2 cellular contexts compared by ENCODE assay signal in genomic region chr18:9165883-9166282, GRCh38. TPM values are rescaled to one million over a fixed set of nuclear protein-coding genes. Genes with fewer than 3 reads are reported as not detected.
DNase-seq lines count a peak whose midpoint lies in the region; ATAC-seq, FAIRE-seq and TF ChIP-seq lines count a peak whose summit lies in the region.
"Not testable (repeated sequence)": the region's sequence is repeated elsewhere in the genome, so short reads cannot be mapped to it uniquely, and the experiment has no call there.

No MANE protein-coding gene starts in this region.

- BruUV-seq in K562 (replicated peaks; lab: Mats Ljungman, UMichigan), result not testable (repeated sequence)

- H2AFZ ChIP-seq in K562 (ENCODE audit: low read depth, low read length), result not testable (repeated sequence)

- not testable (repeated sequence) for TF ChIP-seq POLR2A in K562 (conservative IDR thresholded peaks at IDR 0.05)

- H3K9ac ChIP-seq in K562 (ENCODE audit: insufficient read depth in 1 of 2, low read depth in 2 of 2, low read length in 2 of 2), result not testable (repeated sequence)

- not testable (repeated sequence) for H3K9me1 ChIP-seq in K562 (ENCODE audit: control insufficient read depth, insufficient read depth, low read length)

- H3K9me3 ChIP-seq in HEK293 (ENCODE audit: control insufficient read depth, insufficient read depth, low read depth, low read length), result not testable (repeated sequence)
- peaks cover 17% of the 10 kb centered on the region for H3K9me3 ChIP-seq in K562 (replicated peaks; ENCODE audit: control insufficient read depth, insufficient read depth, low read depth, low read length)

- CTCF ChIA-PET in HEK293 (lab: Yijun Ruan, JAX); K562 (lab: Yijun Ruan, JAX; ENCODE audit: low intra/inter-chr PET ratio): not testable (repeated sequence)

- not testable (repeated sequence) for H3K36me3 ChIP-seq in HEK293 (ENCODE audit: control insufficient read depth in 2 of 2, insufficient read depth in 1 of 2, low read length in 2 of 2); K562 (ENCODE audit: control insufficient read depth, insufficient read depth, low read length)

- TF ChIP-seq RAD21 in K562 (CRISPR knock-in tag; conservative IDR thresholded peaks at IDR 0.05 in 1 of 2, IDR thresholded peaks at IDR 0.05 in 1 of 2), result not testable (repeated sequence)

- DNase-seq in K562 (ENCODE audit: extremely low read depth in 1 of 4, low spot score in 3 of 4), result not testable (repeated sequence)

- not testable (repeated sequence) for TF ChIP-seq CTCF in HEK293 (tag by site-specific recombination; IDR thresholded peaks at IDR 0.05); K562 (IDR thresholded peaks at IDR 0.05 in 2 of 3, conservative IDR thresholded peaks at IDR 0.05 in 1 of 3; ENCODE audit: insufficient read depth in 2 of 3, low read depth in 1 of 3, low read length in 3 of 3)

- H3K79me2 ChIP-seq in K562 (ENCODE audit: control insufficient read depth, insufficient read depth, low read length), result peaks cover 43% of the 10 kb centered on the region

- H3K27ac ChIP-seq in HEK293 (ENCODE audit: extremely low read depth, low read depth, low read length); K562 (ENCODE audit: extremely low read depth, low read depth, low read length): not testable (repeated sequence)

- not testable (repeated sequence) for H3K4me3 ChIP-seq in HEK293 (ENCODE audit: low read depth, low read length); K562

- H4K20me1 ChIP-seq in K562 (replicated peaks; ENCODE audit: control insufficient read depth, insufficient read depth, low read length), result not testable (repeated sequence)

- in situ Hi-C loops in K562 (cut with MboI), result not testable (repeated sequence)

- POLR2A ChIA-PET in HEK293 (lab: Yijun Ruan, JAX); K562 (lab: Yijun Ruan, JAX): not testable (repeated sequence)

- not testable (repeated sequence) for H3K27me3 ChIP-seq in K562 (ENCODE audit: control insufficient read depth in 2 of 2, insufficient read depth in 2 of 2, low read length in 2 of 2)

- H3K4me2 ChIP-seq in K562 (ENCODE audit: insufficient read depth, low read length), result not testable (repeated sequence)

- intact Hi-C loops in K562 (cut with micrococcal nuclease), result not testable (repeated sequence)

- H3K4me1 ChIP-seq in HEK293 (ENCODE audit: control insufficient read depth, insufficient read depth, low read length); K562 (replicated peaks in 1 of 2; ENCODE audit: control insufficient read depth in 2 of 2, insufficient read depth in 2 of 2, low read length in 2 of 2): not testable (repeated sequence)

- not testable (repeated sequence) for FAIRE-seq in K562 (lab: Jason Lieb, UNC)

- 90% methylated on average over 3 of the region's 3 CpGs for WGBS in K562 (ENCODE audit: insufficient coverage, low coverage, missing lambda C conversion rate)

- TF ChIP-seq EP300 in K562 (IDR thresholded peaks at IDR 0.05; ENCODE audit: low read length), result not testable (repeated sequence)

- not testable (repeated sequence) for ATAC-seq in K562

TF ChIP-seq in HEK293, 187 proteins besides CTCF, POLR2A, EP300 and RAD21:
- TF ChIP-seq ZNF146 (tag by site-specific recombination; IDR thresholded peaks at IDR 0.05), result peak; percentile 53; the same call in 1 of the 2 replicates
TF ChIP-seq in HEK293: peak in this region for 1; not testable (repeated sequence) for 186.

TF ChIP-seq in K562, 482 proteins besides CTCF, POLR2A, EP300 and RAD21:
- TF ChIP-seq BCOR (IDR thresholded peaks at IDR 0.05) (peak; percentile 51), KDM1A (IDR thresholded peaks at IDR 0.05) (0 out of 4 replicates have a peak, but pooled peaks of 1 of the 2 experiments have one; percentile 27)

RNA-seq across cellular contexts. Expression of gene ANKRD12, which starts 29.3 kb away (rescaled TPM):
- total RNA-seq in K562 (2011; cell fraction: chromatin; rRNA removed; ENCODE audit: low replicate concordance), result 17.5 and 89.7 TPM in 2 replicates
- total RNA-seq in K562 (2011; cell fraction: nucleolus; rRNA removed), result 16.0 and 17.8 TPM in 2 replicates
- 20.1 and 30.6 TPM in 2 replicates for total RNA-seq in K562 (2011; cell fraction: nucleoplasm; rRNA removed)
- 15.9 and 24.7 TPM in 2 replicates for total RNA-seq in K562 (2014; rRNA removed)
- 23.6 and 29.9 TPM in 2 replicates for total RNA-seq in K562 (2014; rRNA removed; fragmentation: Illumina TruSeq; extraction: Trizol)
- 24.7 and 28.2 TPM in 2 replicates for total RNA-seq in K562 (2015; rRNA removed; fragmentation: Illumina TruSeq; extraction: Trizol)
- 24.2 and 25.4 TPM in 2 replicates for total RNA-seq in K562 (2021)
- polyA plus RNA-seq in K562 (2011; rRNA removed), result 10.7 and 11.8 TPM in 2 replicates
- 1.3 and 3.0 TPM in 2 replicates for polyA plus RNA-seq in K562 (2011; cell fraction: cytosol; rRNA removed)
- 18.0 and 18.6 TPM in 2 replicates for polyA plus RNA-seq in K562 (2011; cell fraction: nucleus; rRNA removed)
- polyA plus RNA-seq in K562 (2012), result 10.7 and 12.0 TPM in 2 replicates
- 9.5 and 16.0 TPM in 2 replicates for polyA plus RNA-seq in K562 (2014; fragmentation: Illumina TruSeq; extraction: Trizol)
- polyA plus RNA-seq in K562 (2014; fragmentation: Nextera tagmentation; extraction: Ambion mirVana), result 10 to 100 TPM; 12.3 to 15.7 TPM
- 5.8 and 6.6 TPM in 2 replicates for polyA plus RNA-seq in K562 (2014; rRNA removed)
- polyA minus RNA-seq in K562 (2011; rRNA and poly(A)+ RNA removed), result 88.7 and 115 TPM in 2 replicates
- 21.7 and 26.1 TPM in 2 replicates for polyA minus RNA-seq in K562 (2011; cell fraction: cytosol; rRNA and poly(A)+ RNA removed)
- polyA minus RNA-seq in K562 (2011; cell fraction: nucleus; rRNA and poly(A)+ RNA removed), result 29.1 and 58.8 TPM in 2 replicates
